Comparison of ENCODE assay signal across 1 cellular context in genomic region chr11:61814958-61815789, GRCh38.
TF ChIP-seq lines count a peak whose summit lies in the region.

No MANE protein-coding gene starts in this region.

TF ChIP-seq in K562, 482 proteins besides CTCF, POLR2A, EP300 and RAD21 (continued from another document and continues in another):
- no peak for TF ChIP-seq RERE (CRISPR knock-in tag; IDR thresholded peaks at IDR 0.05; ENCODE audit: borderline replicate concordance)
- TF ChIP-seq CHD2 (IDR thresholded peaks at IDR 0.05; ENCODE audit: low read depth, low read length), result 0 out of 2 replicates have a peak, but pooled peaks have one; percentile 16
- peak; percentile 47; the same call in 1 of the 2 replicates for TF ChIP-seq HINFP (tag; conservative IDR thresholded peaks at IDR 0.05; ENCODE audit: low read depth)
- no peak for TF ChIP-seq HOMEZ (CRISPR knock-in tag; IDR thresholded peaks at IDR 0.05)
- no peak for TF ChIP-seq CSDE1 (IDR thresholded peaks at IDR 0.05)
- no peak for TF ChIP-seq ETV6 (IDR thresholded peaks at IDR 0.05; ENCODE audit: borderline replicate concordance in 1 of 2, low read depth in 2 of 2, low read length in 1 of 2)
- TF ChIP-seq ETV6 (CRISPR knock-in tag; IDR thresholded peaks at IDR 0.05; ENCODE audit: borderline replicate concordance), result no peak
- TF ChIP-seq NR1H2 (CRISPR knock-in tag; IDR thresholded peaks at IDR 0.05), result 0 out of 2 replicates have a peak, but pooled peaks have one; percentile 58
- peak; percentile 64 for TF ChIP-seq BRD9 (IDR thresholded peaks at IDR 0.05; ENCODE audit: low read depth, partially characterized antibody)
- 0 out of 2 replicates have a peak, but pooled peaks have one; percentile 37 for TF ChIP-seq ZNF75A (CRISPR knock-in tag; IDR thresholded peaks at IDR 0.05)
- TF ChIP-seq HEY1 (CRISPR knock-in tag; IDR thresholded peaks at IDR 0.05; ENCODE audit: borderline replicate concordance), result no peak
- no peak for TF ChIP-seq ATF1 (CRISPR knock-in tag; IDR thresholded peaks at IDR 0.05)
- peak; percentile 89 for TF ChIP-seq ATF1 (tag; IDR thresholded peaks at IDR 0.05)
- no peak for TF ChIP-seq DDX20 (tag; IDR thresholded peaks at IDR 0.05; ENCODE audit: low read depth)
- TF ChIP-seq GTF2A2 (tag; IDR thresholded peaks at IDR 0.05), result no peak
- TF ChIP-seq PATZ1 (CRISPR knock-in tag; IDR thresholded peaks at IDR 0.05; ENCODE audit: borderline replicate concordance), result no peak
- no peak for TF ChIP-seq NUFIP1 (IDR thresholded peaks at IDR 0.05; ENCODE audit: partially characterized antibody)
- TF ChIP-seq THRA (IDR thresholded peaks at IDR 0.05), result no peak
- peak; percentile 85 for TF ChIP-seq CXXC5 (CRISPR knock-in tag; IDR thresholded peaks at IDR 0.05)
- TF ChIP-seq ATF3 (IDR thresholded peaks at IDR 0.05), result no peak
- 0 out of 2 replicates have a peak, but pooled peaks have one; percentile 41 for TF ChIP-seq ATF3 (CRISPR knock-in tag; conservative IDR thresholded peaks at IDR 0.05)
- peak; percentile 73 for TF ChIP-seq VEZF1 (CRISPR knock-in tag; IDR thresholded peaks at IDR 0.05)
- 0 out of 2 replicates have a peak, but pooled peaks have one; percentile 18 for TF ChIP-seq ZNF12 (CRISPR knock-in tag; IDR thresholded peaks at IDR 0.05)
- no peak for TF ChIP-seq BRF1 (IDR thresholded peaks at IDR 0.05; ENCODE audit: borderline replicate concordance, extremely low read depth, insufficient read length)
- no peak for TF ChIP-seq NCOA2 (IDR thresholded peaks at IDR 0.05; ENCODE audit: partially characterized antibody in 2 of 2)
- TF ChIP-seq MIER1 (IDR thresholded peaks at IDR 0.05; ENCODE audit: low read depth), result no peak
- TF ChIP-seq ZNF134 (CRISPR knock-in tag; conservative IDR thresholded peaks at IDR 0.05), result peak; percentile 56; the same call in 1 of the 2 replicates
- no peak for TF ChIP-seq ELF1 (tag; IDR thresholded peaks at IDR 0.05)
- TF ChIP-seq FOXP1 (CRISPR knock-in tag; IDR thresholded peaks at IDR 0.05), result peak; percentile 79; the same call in 1 of the 2 replicates
- TF ChIP-seq JUN (IDR thresholded peaks at IDR 0.05; ENCODE audit: borderline replicate concordance, low read depth, low read length), result peak; percentile 59; the same call in 1 of the 2 replicates
- no peak for TF ChIP-seq JUN (CRISPR knock-in tag; IDR thresholded peaks at IDR 0.05; ENCODE audit: borderline replicate concordance)
- no peak for TF ChIP-seq NFIX (CRISPR knock-in tag; IDR thresholded peaks at IDR 0.05; ENCODE audit: low read depth)
- TF ChIP-seq ZNF174 (CRISPR knock-in tag; IDR thresholded peaks at IDR 0.05), result no peak
- peak; percentile 2 for TF ChIP-seq ZFP36 (IDR thresholded peaks at IDR 0.05; ENCODE audit: low read depth, low read length, partially characterized antibody)
- no peak for TF ChIP-seq TEAD4 (IDR thresholded peaks at IDR 0.05; ENCODE audit: low read length)
- no peak for TF ChIP-seq TEAD4 (CRISPR knock-in tag; IDR thresholded peaks at IDR 0.05; ENCODE audit: borderline replicate concordance)
- TF ChIP-seq TBP (optimal IDR thresholded peaks at IDR 0.05; ENCODE audit: low read depth, low read length), result peak; percentile 83
- TF ChIP-seq MTA3 (IDR thresholded peaks at IDR 0.05; ENCODE audit: borderline replicate concordance), result peak; percentile 70
- no peak; the same call in 1 of the 2 replicates for TF ChIP-seq MECOM (CRISPR knock-in tag; IDR thresholded peaks at IDR 0.05)
- TF ChIP-seq SAP30 (IDR thresholded peaks at IDR 0.05; ENCODE audit: borderline replicate concordance, insufficient read depth, low read depth, low read length, poor library complexity, severe bottlenecking), result no peak
- TF ChIP-seq ZFPM2 (CRISPR knock-in tag; IDR thresholded peaks at IDR 0.05), result no peak
- TF ChIP-seq GABPB1 (CRISPR knock-in tag; IDR thresholded peaks at IDR 0.05), result peak; percentile 73
- TF ChIP-seq ZNF445 (CRISPR knock-in tag; IDR thresholded peaks at IDR 0.05; ENCODE audit: low read depth), result no peak; the same call in 1 of the 2 replicates
- peak; percentile 69 for TF ChIP-seq FIP1L1 (IDR thresholded peaks at IDR 0.05; ENCODE audit: low read depth, low read length, poor library complexity, severe bottlenecking)
- peak; percentile 56; the same call in 1 of the 2 replicates for TF ChIP-seq HBP1 (CRISPR knock-in tag; IDR thresholded peaks at IDR 0.05)
- no peak for TF ChIP-seq MLX (CRISPR knock-in tag; conservative IDR thresholded peaks at IDR 0.05)
- peak; percentile 48; the same call in 1 of the 2 replicates for TF ChIP-seq ZNF766 (CRISPR knock-in tag; conservative IDR thresholded peaks at IDR 0.05)
- TF ChIP-seq ZBTB7A (IDR thresholded peaks at IDR 0.05; ENCODE audit: borderline replicate concordance, control insufficient read depth, low read depth, low read length), result peak; percentile 42; the same call in 1 of the 2 replicates
